8 cellular contexts compared by ENCODE assay signal in the genomic region with DNA sequence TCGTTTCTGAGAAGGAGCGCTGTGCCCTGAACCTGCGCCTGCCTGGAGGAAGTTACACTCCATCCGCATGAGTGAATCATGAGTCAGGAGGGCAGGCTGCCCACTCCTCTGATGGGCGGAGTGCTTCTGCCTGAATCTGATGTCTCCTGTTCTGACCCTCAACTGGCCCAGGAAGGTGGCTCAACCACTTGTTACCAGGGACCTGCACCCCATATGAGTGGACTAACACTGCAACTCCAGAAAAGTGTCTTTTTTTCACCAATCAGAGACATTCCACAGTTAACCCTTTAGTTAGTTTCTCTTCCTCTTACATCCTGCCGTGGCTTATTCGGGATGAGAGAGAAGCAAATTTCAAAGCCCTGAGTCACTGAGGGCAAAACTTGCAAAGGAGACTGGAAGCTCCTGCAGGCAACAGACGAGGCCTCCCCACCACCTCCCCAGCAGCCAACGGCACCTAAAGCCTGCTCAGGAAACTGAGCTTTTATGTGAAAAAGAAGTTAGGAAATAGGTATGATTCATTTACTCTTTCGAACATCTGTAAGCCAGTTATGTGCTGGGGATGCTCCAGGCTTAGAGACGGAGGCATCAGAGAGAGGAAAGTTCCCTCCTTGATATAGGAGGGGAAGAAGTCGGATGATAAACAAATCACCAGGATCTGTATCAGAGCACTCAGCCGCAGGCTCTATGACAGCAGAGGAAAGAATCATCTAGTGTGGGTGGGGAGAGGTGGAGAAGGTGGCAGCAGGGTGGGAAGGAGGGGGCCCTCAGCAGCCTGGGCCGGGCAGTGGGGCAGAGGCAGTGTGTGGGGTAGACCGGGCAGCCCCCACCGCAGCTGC. TPM values are rescaled to one million over a fixed set of nuclear protein-coding genes. Genes with fewer than 3 reads are reported as not detected.
DNase-seq lines count a peak whose midpoint lies in the region; ATAC-seq and TF ChIP-seq lines count a peak whose summit lies in the region.

No MANE protein-coding gene starts in this region.

- peak overlapping the region; percentile 99 for H3K27ac Mint-ChIP-seq in activated naive CD8-positive, alpha-beta T cell treated with anti-CD3 and anti-CD28 coated beads, Interleukin-2, amount 50 U/mL, for 24 hours

- H3K4me3 Mint-ChIP-seq in activated naive CD8-positive, alpha-beta T cell treated with anti-CD3 and anti-CD28 coated beads, Interleukin-2, amount 50 U/mL, for 24 hours, result peak overlapping the region; percentile 72

- H3K27me3 Mint-ChIP-seq in activated naive CD8-positive, alpha-beta T cell treated with anti-CD3 and anti-CD28 coated beads, Interleukin-2, amount 50 U/mL, for 24 hours, result no peaks in the 10 kb centered on the region

- peak; percentile 29 for ATAC-seq in HG02981 (IDR thresholded peaks at IDR 0.05; ENCODE audit: unreplicated experiment)
- peak; percentile 79 for ATAC-seq in activated naive CD8-positive, alpha-beta T cell treated with anti-CD3 and anti-CD28 coated beads, Interleukin-2, amount 50 U/mL, for 24 hours

- peaks cover 51% of the 10 kb centered on the region for H3K36me3 Mint-ChIP-seq in activated naive CD8-positive, alpha-beta T cell treated with anti-CD3 and anti-CD28 coated beads, Interleukin-2, amount 50 U/mL, for 24 hours (ENCODE audit: low read depth)

- H3K4me1 Mint-ChIP-seq in activated naive CD8-positive, alpha-beta T cell treated with anti-CD3 and anti-CD28 coated beads, Interleukin-2, amount 50 U/mL, for 24 hours, result peaks cover 95% of the 10 kb centered on the region

- H3K9me3 Mint-ChIP-seq in activated naive CD8-positive, alpha-beta T cell treated with anti-CD3 and anti-CD28 coated beads, Interleukin-2, amount 50 U/mL, for 24 hours, result peaks cover 7% of the 10 kb centered on the region

- peak; percentile 38 for DNase-seq in NK-92 treated with Interleukin-12 subunit alpha and Interleukin-12 subunit beta, amount 100 ng/mL, for 24 hours (lab: John Stamatoyannopoulos, UW)
- DNase-seq in NK-92 (lab: John Stamatoyannopoulos, UW; ENCODE audit: unreplicated experiment) (no peak), iPS-NIHi11 (ENCODE audit: low spot score) (peak; percentile 61), NCI-H2171 (lab: John Stamatoyannopoulos, UW) (no peak)
- DNase-seq in activated naive CD8-positive, alpha-beta T cell treated with anti-CD3 and anti-CD28 coated beads, Interleukin-2, amount 50 U/mL, for 24 hours, result peak; percentile 75
- DNase-seq in stimulated activated CD4-positive, alpha-beta T cell treated with anti-CD3 and anti-CD28 coated beads, Interleukin-1b, Interleukin-23, amount 100 ng/mL, for 4 hours (ENCODE audit: low read depth in 2 of 2), result peak; percentile 37 to 48

TF ChIP-seq in PFSK-1, 5 proteins besides CTCF, POLR2A, EP300 and RAD21:
- TF ChIP-seq, protein P1, sequence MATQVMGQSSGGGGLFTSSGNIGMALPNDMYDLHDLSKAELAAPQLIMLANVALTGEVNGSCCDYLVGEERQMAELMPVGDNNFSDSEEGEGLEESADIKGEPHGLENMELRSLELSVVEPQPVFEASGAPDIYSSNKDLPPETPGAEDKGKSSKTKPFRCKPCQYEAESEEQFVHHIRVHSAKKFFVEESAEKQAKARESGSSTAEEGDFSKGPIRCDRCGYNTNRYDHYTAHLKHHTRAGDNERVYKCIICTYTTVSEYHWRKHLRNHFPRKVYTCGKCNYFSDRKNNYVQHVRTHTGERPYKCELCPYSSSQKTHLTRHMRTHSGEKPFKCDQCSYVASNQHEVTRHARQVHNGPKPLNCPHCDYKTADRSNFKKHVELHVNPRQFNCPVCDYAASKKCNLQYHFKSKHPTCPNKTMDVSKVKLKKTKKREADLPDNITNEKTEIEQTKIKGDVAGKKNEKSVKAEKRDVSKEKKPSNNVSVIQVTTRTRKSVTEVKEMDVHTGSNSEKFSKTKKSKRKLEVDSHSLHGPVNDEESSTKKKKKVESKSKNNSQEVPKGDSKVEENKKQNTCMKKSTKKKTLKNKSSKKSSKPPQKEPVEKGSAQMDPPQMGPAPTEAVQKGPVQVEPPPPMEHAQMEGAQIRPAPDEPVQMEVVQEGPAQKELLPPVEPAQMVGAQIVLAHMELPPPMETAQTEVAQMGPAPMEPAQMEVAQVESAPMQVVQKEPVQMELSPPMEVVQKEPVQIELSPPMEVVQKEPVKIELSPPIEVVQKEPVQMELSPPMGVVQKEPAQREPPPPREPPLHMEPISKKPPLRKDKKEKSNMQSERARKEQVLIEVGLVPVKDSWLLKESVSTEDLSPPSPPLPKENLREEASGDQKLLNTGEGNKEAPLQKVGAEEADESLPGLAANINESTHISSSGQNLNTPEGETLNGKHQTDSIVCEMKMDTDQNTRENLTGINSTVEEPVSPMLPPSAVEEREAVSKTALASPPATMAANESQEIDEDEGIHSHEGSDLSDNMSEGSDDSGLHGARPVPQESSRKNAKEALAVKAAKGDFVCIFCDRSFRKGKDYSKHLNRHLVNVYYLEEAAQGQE (IDR thresholded peaks at IDR 0.05; ENCODE audit: insufficient read depth in 1 of 2, low read depth in 2 of 2, low read length in 2 of 2), result no peak
- TF ChIP-seq TAF1 (IDR thresholded peaks at IDR 0.05; ENCODE audit: borderline replicate concordance, insufficient read depth, low read length), result peak; percentile 29; the same call in 1 of the 2 replicates
- TF ChIP-seq FOXP2 (optimal IDR thresholded peaks at IDR 0.05; ENCODE audit: borderline replicate concordance, extremely low read depth, extremely low read length, insufficient read depth), result peak; percentile 32
- no peak for TF ChIP-seq POLR2AphosphoS5 (IDR thresholded peaks at IDR 0.05; ENCODE audit: low read depth, low read length)
- no peak for TF ChIP-seq SIN3A (IDR thresholded peaks at IDR 0.05; ENCODE audit: borderline replicate concordance, insufficient read depth, low read length)
TF ChIP-seq in PFSK-1: peak in this region for 2.

RNA-seq across cellular contexts. Expression of a gene that starts 31.0 kb away (rescaled TPM):
- 0.54 TPM for polyA plus RNA-seq in PFSK-1 (2012; ENCODE audit: insufficient read length, low read depth)

Comparison
In these comparisons a context has a peak if more than half of its experiments do, and no peak if none do; other contexts are left out.
1. DNase-seq: peak in NK-92 treated with Interleukin-12 subunit alpha and Interleukin-12 subunit beta, amount 100 ng/mL, for 24 hours (single experiment), activated naive CD8-positive, alpha-beta T cell treated with anti-CD3 and anti-CD28 coated beads, Interleukin-2, amount 50 U/mL, for 24 hours (single experiment), iPS-NIHi11 (single experiment) and stimulated activated CD4-positive, alpha-beta T cell treated with anti-CD3 and anti-CD28 coated beads, Interleukin-1b, Interleukin-23, amount 100 ng/mL, for 4 hours (2 of 2); none in NK-92 (single experiment) and NCI-H2171 (single experiment).